Comparison of ENCODE assay signal across 29 cellular contexts in genomic region chr13:96285729-96286128, GRCh38.
DNase-seq lines count a peak whose midpoint lies in the region; ATAC-seq, FAIRE-seq and TF ChIP-seq lines count a peak whose summit lies in the region.
"Had no signal": no experiment of that assay in that cellular context is flagged by ENCODE, and none has a peak within 500 bp of the region (broad histone marks: within the 10 kb centered on the region; RNA-seq: fewer than 3 reads in every experiment).

No MANE protein-coding gene starts in this region.

- POLR2A ChIA-PET in H1 (lab: Charles Lee; ENCODE audit: partially characterized antibody), result interaction anchor here (1.0 kb wide), 1 partner anchor 10 kb away, joined by 3 read pairs; no protein-coding TSS in a partner anchor

- no peak overlapping the region for H3K27ac Mint-ChIP-seq in GM23338
- H3K27ac Mint-ChIP-seq in H9, result no peak overlapping the region; a peak in 2 of 7 replicates
- no peak overlapping the region for H3K27ac Mint-ChIP-seq in activated T-helper 17 cell treated with anti-CD3 and anti-CD28 coated beads, Interleukin-2, amount 50 U/mL, for 72 hours
- H3K27ac Mint-ChIP-seq: CD14-positive monocyte; CD4-positive, alpha-beta memory T cell; CD4-positive, CD25-positive, alpha-beta regulatory T cell; CD8-positive, alpha-beta memory T cell had no signal

- CTCF ChIA-PET in H1 (lab: Charles Lee; ENCODE audit: partially characterized antibody), result interaction anchor here (0.8 to 1.0 kb wide), 2 partner anchors 8 to 61 kb away, joined by 3 read pairs; no protein-coding TSS in a partner anchor

- H2BK5ac ChIP-seq in H9 (ENCODE audit: insufficient read length, low read length) (no peak overlapping the region), H1 (ENCODE audit: low read depth, low read length) (no peak overlapping the region)

- H3K4me2 ChIP-seq in GM23338 (no peak overlapping the region), H9 (ENCODE audit: insufficient read depth, insufficient read length, low read length) (no peak overlapping the region), H1 (ENCODE audit: insufficient read depth in 1 of 2, low read depth in 2 of 2, low read length in 2 of 2) (no peak overlapping the region)
- H3K4me2 ChIP-seq: BLaER1 had no signal

- no peaks in the 10 kb centered on the region for H4K20me1 ChIP-seq in GM23338 (replicated peaks; ENCODE audit: insufficient read depth)
- H4K20me1 ChIP-seq in H9 (ENCODE audit: control insufficient read depth, insufficient read depth, insufficient read length), result no peaks in the 10 kb centered on the region
- H4K20me1 ChIP-seq in H1 (replicated peaks in 1 of 2; ENCODE audit: control insufficient read depth in 1 of 2, insufficient read depth in 2 of 2, low read length in 2 of 2), result no peaks in the 10 kb centered on the region
- H4K20me1 ChIP-seq: BLaER1 had no signal

- H3K23ac ChIP-seq in H9 (ENCODE audit: insufficient read length, low read depth, low read length) (no peak overlapping the region), H1 (ENCODE audit: insufficient read length) (no peak overlapping the region)

- no peak for TF ChIP-seq RAD21 in H1 (IDR thresholded peaks at IDR 0.05 in 1 of 2, conservative IDR thresholded peaks at IDR 0.05 in 1 of 2; ENCODE audit: low read depth in 2 of 2, low read length in 2 of 2)

- H4K91ac ChIP-seq in H9 (ENCODE audit: insufficient read length, low read depth, low read length) (no peak overlapping the region), H1 (replicated peaks; ENCODE audit: insufficient read length, low read length) (peak overlapping the region; percentile 36)

- H4K5ac ChIP-seq in H9 (ENCODE audit: insufficient read length, low read depth, low read length) (no peak overlapping the region), H1 (ENCODE audit: insufficient read length, low read depth, low read length) (no peak overlapping the region)

- TF ChIP-seq POLR2A in H1 (IDR thresholded peaks at IDR 0.05; ENCODE audit: control extremely low read depth in 1 of 2, low read depth in 2 of 2, low read length in 2 of 2), result no peak

- peak overlapping the region; percentile 94 for H2AFZ ChIP-seq in GM23338
- no peak overlapping the region for H2AFZ ChIP-seq in H9 (ENCODE audit: low read length)
- no peak overlapping the region for H2AFZ ChIP-seq in H1 (ENCODE audit: low read length)

- H3K23me2 ChIP-seq in H9 (ENCODE audit: insufficient read length, low read depth, low read length, poor library complexity, severe bottlenecking), result no peaks in the 10 kb centered on the region
- H3K23me2 ChIP-seq in H1 (ENCODE audit: low read depth, low read length), result no peaks in the 10 kb centered on the region

- H2BK12ac ChIP-seq in H9 (ENCODE audit: insufficient read length, low read depth, low read length) (no peak overlapping the region), H1 (ENCODE audit: low read depth, low read length) (peak overlapping the region; percentile 46; the same call in 1 of the 2 replicates)

- H3K27me3 ChIP-seq in GM23338 (ENCODE audit: insufficient read depth) (no peaks in the 10 kb centered on the region), H9 (ENCODE audit: insufficient read depth, low read length) (no peaks in the 10 kb centered on the region), H1 (replicated peaks in 1 of 4; ENCODE audit: control insufficient read depth in 3 of 4, extremely low read depth in 1 of 4, insufficient read depth in 3 of 4, low read length in 3 of 4) (no peaks in the 10 kb centered on the region)
- H3K27me3 ChIP-seq: BE2C, BLaER1 had no signal

- H3T11ph ChIP-seq in H9 (ENCODE audit: low read length), result peak overlapping the region; percentile 2

- FAIRE-seq in H1 (lab: Jason Lieb, UNC), result no peak
- FAIRE-seq: A204.1, GM12878, GM12892, GM18507, GM19239 had no signal

- H2BK120ac ChIP-seq in H9 (ENCODE audit: low read depth, low read length, poor library complexity, severe bottlenecking), result no peak overlapping the region
- H2BK120ac ChIP-seq in H1 (replicated peaks; ENCODE audit: low read depth, low read length), result no peak overlapping the region

- no peak overlapping the region for H2BK20ac ChIP-seq in H9 (ENCODE audit: low read depth, low read length, poor library complexity, severe bottlenecking)
- H2BK20ac ChIP-seq in H1 (ENCODE audit: low read length), result no peak overlapping the region; the same call in 1 of the 2 replicates

- no peak overlapping the region for H4K8ac ChIP-seq in H9 (replicated peaks; ENCODE audit: insufficient read length, low read depth, low read length)
- H4K8ac ChIP-seq in H1 (ENCODE audit: extremely low read depth, insufficient read depth, low read length), result no peak overlapping the region

- no peak for TF ChIP-seq EP300 in H1 (IDR thresholded peaks at IDR 0.05; ENCODE audit: borderline replicate concordance in 1 of 2, low read depth in 2 of 2, low read length in 2 of 2)

- H3K56ac ChIP-seq in H9 (ENCODE audit: insufficient read length, low read depth, low read length) (no peak overlapping the region), H1 (replicated peaks; ENCODE audit: insufficient read length, low read depth, low read length) (no peak overlapping the region)

- H3K4ac ChIP-seq in H9 (ENCODE audit: low read depth, low read length) (no peak overlapping the region), H1 (replicated peaks; ENCODE audit: insufficient read length, low read depth, low read length) (no peak overlapping the region)

- H2AK5ac ChIP-seq in H9 (ENCODE audit: insufficient read length, low read length) (no peak overlapping the region), H1 (ENCODE audit: low read depth, low read length) (no peak overlapping the region)

- H3K9me3 Mint-ChIP-seq in GM23338, result no peaks in the 10 kb centered on the region; the same call in 2 of the 3 replicates
- peaks cover under 1% of the 10 kb centered on the region in 2 experiments; a peak in 1 of 5 replicates for H3K9me3 Mint-ChIP-seq in H9
- H3K9me3 Mint-ChIP-seq in activated T-helper 17 cell treated with anti-CD3 and anti-CD28 coated beads, Interleukin-2, amount 50 U/mL, for 72 hours, result peaks cover 4% of the 10 kb centered on the region

- H3K4me3 ChIP-seq in GM23338 (no peak overlapping the region), H1 (ENCODE audit: extremely low read depth in 1 of 4, insufficient read depth in 2 of 4, low read depth in 3 of 4, low read length in 4 of 4) (no peak overlapping the region)
- H3K4me3 ChIP-seq: BLaER1, GM12878 had no signal

- H3K18ac ChIP-seq in H9 (ENCODE audit: insufficient read length, low read depth, low read length) (no peak overlapping the region), H1 (ENCODE audit: extremely low read depth, low read length) (no peak overlapping the region)

- H3K9me2 ChIP-seq in GM23338 (ENCODE audit: insufficient read depth), result 0 out of 2 replicates have a peak, but pooled peaks cover 3% of the 10 kb centered on the region

- H3K27ac ChIP-seq in GM23338 (ENCODE audit: low read depth) (no peak overlapping the region), H9 (ENCODE audit: insufficient read length, low read depth, low read length) (no peak overlapping the region), H1 (ENCODE audit: low read depth, low read length) (no peak overlapping the region)
- H3K27ac ChIP-seq: BLaER1 had no signal

- H3K4me1 ChIP-seq in GM23338 (ENCODE audit: insufficient read depth), result peaks cover 21% of the 10 kb centered on the region
- H3K4me1 ChIP-seq in H9 (ENCODE audit: insufficient read depth, low read length), result peaks cover 2% of the 10 kb centered on the region; the same call in 1 of the 2 replicates
- H3K4me1 ChIP-seq in H1 (replicated peaks in 1 of 4; ENCODE audit: control insufficient read depth in 3 of 4, insufficient read depth in 4 of 4, low read length in 3 of 4), result peaks cover 0 to 2% (median 0%) of the 10 kb centered on the region in 4 experiments; a peak in 1 of 7 replicates
- H3K4me1 ChIP-seq: BLaER1 had no signal

- H3K36me3 ChIP-seq in GM23338 (ENCODE audit: insufficient read depth) (no peaks in the 10 kb centered on the region), H1 (ENCODE audit: control insufficient read depth in 2 of 4, insufficient read depth in 4 of 4, low read length in 3 of 4) (peaks cover 0 to 2% (median 0%) of the 10 kb centered on the region in 4 experiments; a peak in 1 of 8 replicates)
- H3K36me3 ChIP-seq: BE2C, BLaER1 had no signal

- H3K79me1 ChIP-seq in H9 (ENCODE audit: insufficient read depth, low read depth, low read length, poor library complexity, severe bottlenecking) (no peaks in the 10 kb centered on the region), H1 (ENCODE audit: low read depth, low read length) (no peaks in the 10 kb centered on the region)

- H3K9ac ChIP-seq in H9 (ENCODE audit: extremely low read depth, insufficient read length, low read length) (no peak overlapping the region), H1 (replicated peaks in 1 of 4; ENCODE audit: extremely low read depth in 1 of 4, low read depth in 3 of 4, low read length in 3 of 4) (no peak overlapping the region)
- H3K9ac ChIP-seq: BLaER1 had no signal

- TF ChIP-seq CTCF in GM23338 (conservative IDR thresholded peaks at IDR 0.05; ENCODE audit: low read depth in 2 of 2), result no peak
- no peak for TF ChIP-seq CTCF in H9 (conservative IDR thresholded peaks at IDR 0.05)
- no peak for TF ChIP-seq CTCF in H1 (IDR thresholded peaks at IDR 0.05; ENCODE audit: control extremely low read depth in 1 of 3, insufficient read depth in 1 of 3, low read depth in 1 of 3, low read length in 3 of 3)

- H3K36me3 Mint-ChIP-seq in GM23338 (ENCODE audit: low read depth) (no peaks in the 10 kb centered on the region; the same call in 2 of the 3 replicates), H9 (ENCODE audit: insufficient read depth in 1 of 3, low read depth in 3 of 3) (peaks cover 0 to 1% (median 0%) of the 10 kb centered on the region in 3 experiments; a peak in 2 of 7 replicates)
- no peaks in the 10 kb centered on the region for H3K36me3 Mint-ChIP-seq in activated T-helper 17 cell treated with anti-CD3 and anti-CD28 coated beads, Interleukin-2, amount 50 U/mL, for 72 hours (ENCODE audit: low read depth)
- H3K36me3 Mint-ChIP-seq: CD14-positive monocyte; CD4-positive, alpha-beta memory T cell; CD4-positive, CD25-positive, alpha-beta regulatory T cell; CD8-positive, alpha-beta memory T cell had no signal

- no peak overlapping the region for H2BK15ac ChIP-seq in H9 (ENCODE audit: low read depth, low read length)
- no peak overlapping the region for H2BK15ac ChIP-seq in H1 (ENCODE audit: low read length)

- no peak overlapping the region for H3K4me3 Mint-ChIP-seq in GM23338
- no peak overlapping the region for H3K4me3 Mint-ChIP-seq in H9
- H3K4me3 Mint-ChIP-seq in activated T-helper 17 cell treated with anti-CD3 and anti-CD28 coated beads, Interleukin-2, amount 50 U/mL, for 72 hours, result no peak overlapping the region
- H3K4me3 Mint-ChIP-seq: CD14-positive monocyte; CD4-positive, alpha-beta memory T cell; CD4-positive, CD25-positive, alpha-beta regulatory T cell; CD8-positive, alpha-beta memory T cell had no signal

- H3K9me3 ChIP-seq in H9 (ENCODE audit: control insufficient read depth, low read depth, low read length), result no peaks in the 10 kb centered on the region
- H3K9me3 ChIP-seq in H1 (ENCODE audit: insufficient read depth in 2 of 2, low read depth in 1 of 2, low read length in 1 of 2), result no peaks in the 10 kb centered on the region
- H3K9me3 ChIP-seq: BE2C, BLaER1 had no signal

- no peak for ATAC-seq in GM23338
- ATAC-seq in activated T-helper 17 cell treated with anti-CD3 and anti-CD28 coated beads, Interleukin-2, amount 50 U/mL, for 72 hours (replicated peaks), result no peak
- ATAC-seq in stimulated activated naive CD8-positive, alpha-beta T cell treated with anti-CD3 and anti-CD28 coated beads, Interleukin-15, Interleukin-2, amounts not matched to agents 100 U/mL and 50 U/mL, for 24 hours, result no peak
- ATAC-seq: GM12878 had no signal

- H3K27me3 Mint-ChIP-seq in GM23338 (ENCODE audit: insufficient read depth, low read depth, poor library complexity) (peaks cover 2% of the 10 kb centered on the region), H9 (ENCODE audit: low read depth) (no peaks in the 10 kb centered on the region; the same call in 1 of the 2 replicates)
- no peaks in the 10 kb centered on the region for H3K27me3 Mint-ChIP-seq in activated T-helper 17 cell treated with anti-CD3 and anti-CD28 coated beads, Interleukin-2, amount 50 U/mL, for 72 hours
- H3K27me3 Mint-ChIP-seq: CD4-positive, alpha-beta memory T cell; CD8-positive, alpha-beta memory T cell had no signal

- H3F3A ChIP-seq in GM23338 (replicated peaks; ENCODE audit: low read depth), result no peaks in the 10 kb centered on the region

- H3K14ac ChIP-seq in H9 (ENCODE audit: insufficient read depth, low read length) (no peak overlapping the region), H1 (ENCODE audit: insufficient read length) (no peak overlapping the region)

- H3K79me2 ChIP-seq in GM23338 (replicated peaks; ENCODE audit: insufficient read depth) (no peaks in the 10 kb centered on the region), H9 (ENCODE audit: insufficient read depth, low read length) (no peaks in the 10 kb centered on the region), H1 (ENCODE audit: control insufficient read depth in 1 of 2, insufficient read depth in 2 of 2, low read length in 2 of 2) (no peaks in the 10 kb centered on the region)

- WGBS in H9 (ENCODE audit: extremely low coverage, insufficient read length, low lambda C conversion rate), result no CpG with 5 or more reads among the region's 1 CpG
- 100% methylated on average over 1 of the region's 1 CpG; no CpG with 5 or more reads in 1 of the 2 experiments for WGBS in H1 (ENCODE audit: extremely low coverage in 1 of 2, insufficient coverage in 1 of 2, insufficient read length in 1 of 2, insufficient replicate concordance in 2 of 2, low coverage in 1 of 2, low lambda C conversion rate in 2 of 2, missing lambda C conversion rate in 1 of 2), 2 experiments

- H3K4me1 Mint-ChIP-seq in GM23338 (peaks cover 11% of the 10 kb centered on the region), H9 (peaks cover 4 to 10% of the 10 kb centered on the region in 2 experiments)
- no peaks in the 10 kb centered on the region for H3K4me1 Mint-ChIP-seq in activated T-helper 17 cell treated with anti-CD3 and anti-CD28 coated beads, Interleukin-2, amount 50 U/mL, for 72 hours
- H3K4me1 Mint-ChIP-seq: CD14-positive monocyte; CD4-positive, alpha-beta memory T cell; CD4-positive, CD25-positive, alpha-beta regulatory T cell; CD8-positive, alpha-beta memory T cell had no signal

- DNase-seq in GM23338 (ENCODE audit: low spot score) (no peak), H9 (no peak), SK-N-DZ (ENCODE audit: low spot score) (peak; percentile 13), H1 (ENCODE audit: low read depth in 1 of 2, low spot score in 2 of 2) (no peak)
- no peak for DNase-seq in stimulated activated naive CD8-positive, alpha-beta T cell treated with anti-CD3 and anti-CD28 coated beads, Interleukin-15, Interleukin-2, amounts not matched to agents 100 U/mL and 50 U/mL, for 24 hours
- no peak for DNase-seq in stimulated activated CD4-positive, alpha-beta T cell treated with anti-CD3 and anti-CD28 coated beads, Interleukin-2, amount 100 ng/mL, for 24 hours
- DNase-seq: 8988T; ACHN; BE2C; C1 segment of cervical spinal cord; CD4-positive, alpha-beta memory T cell; CD4-positive, CD25-positive, alpha-beta regulatory T cell; CD8-positive, alpha-beta memory T cell; COR-L47; DMS 273 treated with DMSO at 0.1 percent for 48 hours; DMS153; DMS53; DMS79; DND-41; EL; GDM1 had no signal
